Comparison of ENCODE assay signal across 16 cellular contexts in the genomic region with DNA sequence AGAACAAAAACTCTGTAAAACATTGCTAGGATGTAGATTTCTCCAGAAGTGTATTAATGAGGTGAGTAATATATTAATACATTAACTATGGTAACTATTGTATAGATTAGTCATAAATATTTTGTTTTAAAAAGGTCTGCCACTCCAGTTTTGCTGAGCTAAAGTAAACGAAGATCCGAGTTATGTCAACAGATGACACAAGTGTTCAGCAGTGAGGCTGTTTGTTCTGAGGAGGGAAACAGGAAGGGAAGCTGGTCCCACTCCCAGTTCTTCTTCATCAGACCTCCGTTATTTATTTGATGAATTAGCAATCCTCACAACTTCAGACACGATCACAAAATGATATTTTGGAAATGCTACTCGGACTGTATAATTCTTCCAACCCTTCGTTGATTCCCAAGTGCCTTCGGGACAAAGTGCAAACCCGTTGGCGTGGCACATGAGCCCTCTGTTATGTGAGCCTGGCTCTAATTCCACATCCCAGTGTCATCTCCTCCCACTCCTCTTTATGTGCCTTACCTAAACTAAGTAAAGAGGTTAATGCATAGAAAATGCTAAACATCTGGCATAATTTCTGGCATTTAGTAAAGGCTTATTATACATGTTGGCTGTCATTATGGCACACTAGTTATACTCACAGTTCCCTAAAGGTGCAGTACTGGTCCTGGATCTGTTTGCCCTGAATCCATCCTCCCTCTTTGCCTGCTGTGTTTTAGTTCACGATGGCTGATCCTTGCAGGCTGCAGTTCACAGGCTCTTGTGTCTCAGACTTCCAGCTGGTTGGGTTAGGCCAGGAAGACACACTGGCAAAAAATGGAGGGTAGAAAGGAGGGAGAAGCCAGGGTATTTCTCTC.
A peak's percentile ranks its signal among the peaks of the same experiment; 100 is the strongest.
DNase-seq lines count a peak whose midpoint lies in the region; ATAC-seq and TF ChIP-seq lines count a peak whose summit lies in the region.
"Had no signal": no experiment of that assay in that cellular context is flagged by ENCODE, and none has a peak within 500 bp of the region (broad histone marks: within the 10 kb centered on the region; RNA-seq: fewer than 3 reads in every experiment).

No MANE protein-coding gene starts in this region.

- H4K20me1 ChIP-seq in PC-3 (ENCODE audit: low read length) = no peaks in the 10 kb centered on the region
- H4K20me1 ChIP-seq in smooth muscle cell (ENCODE audit: low read depth) = no peaks in the 10 kb centered on the region
- no peaks in the 10 kb centered on the region for H4K20me1 ChIP-seq in GM23248 (ENCODE audit: insufficient read depth)
- H4K20me1 ChIP-seq in MM.1S (ENCODE audit: insufficient read depth, low read length) = no peaks in the 10 kb centered on the region

- DNase-seq in HT-29 (ENCODE audit: low spot score) (peak; percentile 28), PC-3 (peak; percentile 98), fibroblast of mammary gland (ENCODE audit: low read depth) (peak; percentile 56), smooth muscle cell (lab: John Stamatoyannopoulos, UW; ENCODE audit: unreplicated experiment) (no peak), GM23248 (no peak), NCI-H1105 treated with DMSO at 0.1 percent for 48 hours (lab: John Stamatoyannopoulos, UW) (no peak), MM.1S (no peak)
- DNase-seq: activated B cell treated with CpG ODN at 0.5 μM for 24 hours; activated naive CD4-positive, alpha-beta T cell treated with anti-CD3 and anti-CD28 coated beads, Interleukin-2, amount 10 ng/mL, durations not matched to agents 7 days and 5 days; caudate nucleus; endodermal cell; left colon; NCI-H2081 treated with DMSO at 0.1 percent for 48 hours; stimulated activated naive CD4-positive, alpha-beta T cell; uterus had no signal

- in situ Hi-C loops in GM23248 (cut with MboI) = no loop called here

- H3F3A ChIP-seq in PC-3 (ENCODE audit: low read length, unreplicated experiment) (peaks cover 18% of the 10 kb centered on the region), smooth muscle cell (ENCODE audit: low read depth) (peaks cover 11% of the 10 kb centered on the region), GM23248 (ENCODE audit: insufficient read depth) (peaks cover 41% of the 10 kb centered on the region), MM.1S (ENCODE audit: insufficient read depth, low read length) (no peaks in the 10 kb centered on the region)

- H3K4me2 ChIP-seq in PC-3 (ENCODE audit: low read length) = peak overlapping the region; percentile 81
- no peak overlapping the region for H3K4me2 ChIP-seq in smooth muscle cell
- no peak overlapping the region for H3K4me2 ChIP-seq in GM23248 (ENCODE audit: unreplicated experiment)
- no peak overlapping the region for H3K4me2 ChIP-seq in MM.1S (ENCODE audit: low read depth, low read length)
- H3K4me2 ChIP-seq: KMS-11 had no signal

- no peak for TF ChIP-seq CTCF in PC-3 (conservative IDR thresholded peaks at IDR 0.05; ENCODE audit: low read depth, low read length)
- no peak for TF ChIP-seq CTCF in fibroblast of mammary gland (conservative IDR thresholded peaks at IDR 0.05; ENCODE audit: control insufficient read depth, insufficient read depth, low read depth, low read length)
- no peak for TF ChIP-seq CTCF in smooth muscle cell (IDR thresholded peaks at IDR 0.05; ENCODE audit: borderline replicate concordance, insufficient read depth, poor library complexity, severe bottlenecking)
- no peak for TF ChIP-seq CTCF in MM.1S (IDR thresholded peaks at IDR 0.05; ENCODE audit: low read length)

- CTCF ChIA-PET in PC-3 (lab: Charles Lee) = interaction anchor here (0.6 to 1.4 kb wide), 4 partner anchors 23 to 452 kb away, joined by 3 to 6 read pairs (median 4); no protein-coding TSS in a partner anchor

- H3K4me3 ChIP-seq in PC-3 (ENCODE audit: low read length) (peak overlapping the region; percentile 54), fibroblast of mammary gland (ENCODE audit: control insufficient read depth, low read depth, low read length) (no peak overlapping the region), smooth muscle cell (no peak overlapping the region), GM23248 (no peak overlapping the region), MM.1S (ENCODE audit: low read length) (no peak overlapping the region)
- H3K4me3 ChIP-seq: uterus had no signal

- H3K9me2 ChIP-seq in PC-3 (replicated peaks; ENCODE audit: low read length) = no peaks in the 10 kb centered on the region
- no peaks in the 10 kb centered on the region for H3K9me2 ChIP-seq in GM23248 (ENCODE audit: insufficient read depth)
- H3K9me2 ChIP-seq in MM.1S (replicated peaks; ENCODE audit: insufficient read depth, low read length) = no peaks in the 10 kb centered on the region

- peak overlapping the region; percentile 97 for H3K27ac ChIP-seq in PC-3 (ENCODE audit: low read length)
- peak overlapping the region; percentile 18 for H3K27ac ChIP-seq in smooth muscle cell (ENCODE audit: low read depth)
- H3K27ac ChIP-seq in GM23248 = no peak overlapping the region
- no peak overlapping the region for H3K27ac ChIP-seq in MM.1S (ENCODE audit: low read length)
- H3K27ac ChIP-seq: KMS-11, uterus had no signal

- H3K36me3 ChIP-seq in PC-3 (ENCODE audit: low read depth, low read length) (no peaks in the 10 kb centered on the region), smooth muscle cell (ENCODE audit: low read depth) (no peaks in the 10 kb centered on the region), GM23248 (ENCODE audit: low read depth) (no peaks in the 10 kb centered on the region), MM.1S (replicated peaks; ENCODE audit: insufficient read depth, low read length) (no peaks in the 10 kb centered on the region)
- H3K36me3 ChIP-seq: uterus had no signal

- ATAC-seq in PC-3 = peak; percentile 84
- ATAC-seq: left colon had no signal

- H3K4me1 ChIP-seq in PC-3 (ENCODE audit: insufficient read depth, low read length) (peaks cover 53% of the 10 kb centered on the region), smooth muscle cell (ENCODE audit: low read depth) (no peaks in the 10 kb centered on the region), GM23248 (ENCODE audit: insufficient read depth) (peaks cover 36% of the 10 kb centered on the region), MM.1S (ENCODE audit: low read length) (no peaks in the 10 kb centered on the region)

- H3K9ac ChIP-seq in PC-3 (ENCODE audit: low read length) (peak overlapping the region; percentile 93), smooth muscle cell (ENCODE audit: low read depth) (no peak overlapping the region), GM23248 (no peak overlapping the region), MM.1S (ENCODE audit: low read length) (no peak overlapping the region)
- H3K9ac ChIP-seq: KMS-11 had no signal

- H3K27me3 ChIP-seq in PC-3 (ENCODE audit: low read length) (no peaks in the 10 kb centered on the region), smooth muscle cell (ENCODE audit: low read depth) (no peaks in the 10 kb centered on the region), GM23248 (replicated peaks; ENCODE audit: insufficient read depth) (no peaks in the 10 kb centered on the region), MM.1S (replicated peaks; ENCODE audit: insufficient read depth, low read length) (no peaks in the 10 kb centered on the region)
- H3K27me3 ChIP-seq: uterus had no signal

- BruUV-seq in PC-3 (replicated peaks; lab: Mats Ljungman, UMichigan) = TSS peak; percentile 40

- H3K9me3 ChIP-seq in PC-3 (ENCODE audit: low read length) = no peaks in the 10 kb centered on the region
- H3K9me3 ChIP-seq in smooth muscle cell (replicated peaks; ENCODE audit: low read depth) = no peaks in the 10 kb centered on the region
- H3K9me3 ChIP-seq in GM23248 (ENCODE audit: low read depth) = no peaks in the 10 kb centered on the region
- no peaks in the 10 kb centered on the region for H3K9me3 ChIP-seq in MM.1S (replicated peaks; ENCODE audit: insufficient read depth, low read length)
- H3K9me3 ChIP-seq: uterus had no signal

- 67% methylated on average over 10 of the region's 10 CpGs for WGBS in smooth muscle cell (ENCODE audit: low lambda C conversion rate)
- WGBS in GM23248 (ENCODE audit: low coverage in 1 of 2, low lambda C conversion rate in 2 of 2, missing lambda C conversion rate in 2 of 2), 2 experiments = 77 to 82% methylated on average over 10 of the region's 10 CpGs

- POLR2A ChIA-PET in PC-3 (lab: Charles Lee; ENCODE audit: unreplicated experiment) = interaction anchor here (0.5 to 0.6 kb wide), 4 partner anchors 70 to 461 kb away, joined by 4 to 6 read pairs (median 4); no protein-coding TSS in a partner anchor

- H3K79me2 ChIP-seq in PC-3 (ENCODE audit: low read length) (no peaks in the 10 kb centered on the region), smooth muscle cell (ENCODE audit: low read depth) (no peaks in the 10 kb centered on the region), GM23248 (ENCODE audit: insufficient read depth) (no peaks in the 10 kb centered on the region), MM.1S (ENCODE audit: low read length) (no peaks in the 10 kb centered on the region)

- intact Hi-C loops in PC-3 (cut with micrococcal nuclease) = loop anchor here (1.0 to 10.0 kb wide), 6 partner anchors 47 to 453 kb away; no protein-coding TSS in a partner anchor

- peak overlapping the region; percentile 20 for H2AFZ ChIP-seq in PC-3 (ENCODE audit: low read length)
- H2AFZ ChIP-seq in smooth muscle cell (ENCODE audit: low read depth) = peak overlapping the region; percentile 23
- no peak overlapping the region for H2AFZ ChIP-seq in GM23248
- no peak overlapping the region for H2AFZ ChIP-seq in MM.1S (ENCODE audit: low read length)

Comparison
In these comparisons a context has a peak if more than half of its experiments do, and no peak if none do; other contexts are left out.
1. DNase-seq: peak in HT-29 (single experiment), PC-3 (single experiment) and fibroblast of mammary gland (single experiment); none in smooth muscle cell (single experiment), GM23248 (single experiment), NCI-H1105 treated with DMSO at 0.1 percent for 48 hours (single experiment) and MM.1S (single experiment).
2. H2AFZ ChIP-seq: peak in PC-3 (single experiment) and smooth muscle cell (single experiment); none in GM23248 (single experiment) and MM.1S (single experiment).
3. H3K27ac ChIP-seq: peak in PC-3 (single experiment) and smooth muscle cell (single experiment); none in GM23248 (single experiment) and MM.1S (single experiment).